Comparison of ENCODE assay signal across 2 cellular contexts in genomic region chr12:2963154-2963759, GRCh38.
TF ChIP-seq lines count a peak whose summit lies in the region.

No MANE protein-coding gene starts in this region.

TF ChIP-seq in H1, 55 proteins besides CTCF, POLR2A, EP300 and RAD21:
- peak; percentile 28 for TF ChIP-seq ASH2L (IDR thresholded peaks at IDR 0.05; ENCODE audit: low read length)
- TF ChIP-seq HDAC2 (IDR thresholded peaks at IDR 0.05; ENCODE audit: borderline replicate concordance in 1 of 2, low read depth in 2 of 2, low read length in 2 of 2) = 0 out of 4 replicates have a peak, but pooled peaks of 1 of the 2 experiments have one; percentile 8
- no peak for TF ChIP-seq TAF7 (optimal IDR thresholded peaks at IDR 0.05; ENCODE audit: borderline replicate concordance, low read depth, low read length)
- peak; percentile 57 to 87; a peak in 1 of 4 replicates for TF ChIP-seq SIN3A (conservative IDR thresholded peaks at IDR 0.05 in 1 of 2, IDR thresholded peaks at IDR 0.05 in 1 of 2; ENCODE audit: low read depth in 1 of 2, low read length in 2 of 2)
- 0 out of 2 replicates have a peak, but pooled peaks have one; percentile 38 for TF ChIP-seq SP1 (IDR thresholded peaks at IDR 0.05; ENCODE audit: low read depth, low read length)
- TF ChIP-seq SIRT6 (IDR thresholded peaks at IDR 0.05; ENCODE audit: low read length) = no peak
- 0 out of 2 replicates have a peak, but pooled peaks have one; percentile 71 for TF ChIP-seq TCF12 (IDR thresholded peaks at IDR 0.05; ENCODE audit: low read depth, low read length)
- no peak for TF ChIP-seq RXRA (IDR thresholded peaks at IDR 0.05; ENCODE audit: insufficient read depth, low read depth, low read length)
- TF ChIP-seq SAP30 (IDR thresholded peaks at IDR 0.05; ENCODE audit: insufficient read depth, insufficient replicate concordance, low read length) = peak; percentile 44
TF ChIP-seq in H1: peak in this region for 6.

TF ChIP-seq in HepG2, 621 proteins besides CTCF, POLR2A, EP300 and RAD21 (continues in another document):
- TF ChIP-seq MAX (IDR thresholded peaks at IDR 0.05) = peak; percentile 72
- TF ChIP-seq ATM (IDR thresholded peaks at IDR 0.05; ENCODE audit: borderline replicate concordance) = no peak
- no peak for TF ChIP-seq HES4 (CRISPR knock-in tag; IDR thresholded peaks at IDR 0.05; ENCODE audit: borderline replicate concordance)
- no peak for TF ChIP-seq AGO1 (IDR thresholded peaks at IDR 0.05; ENCODE audit: low read depth, low read length, poor library complexity, severe bottlenecking)
- peak; percentile 36; the same call in 1 of the 2 replicates for TF ChIP-seq ZBTB43 (CRISPR knock-in tag; conservative IDR thresholded peaks at IDR 0.05)
- TF ChIP-seq ARID4A (CRISPR knock-in tag; IDR thresholded peaks at IDR 0.05; ENCODE audit: borderline replicate concordance) = peak; percentile 77; the same call in 1 of the 2 replicates
- no peak for TF ChIP-seq TFDP1 (CRISPR knock-in tag; IDR thresholded peaks at IDR 0.05; ENCODE audit: borderline replicate concordance)
- TF ChIP-seq ZNF362 (CRISPR knock-in tag; IDR thresholded peaks at IDR 0.05; ENCODE audit: borderline replicate concordance) = peak; percentile 12; the same call in 1 of the 2 replicates
- 0 out of 2 replicates have a peak, but pooled peaks have one; percentile 35 for TF ChIP-seq ZNF160 (CRISPR knock-in tag; IDR thresholded peaks at IDR 0.05)
- TF ChIP-seq USF2 (IDR thresholded peaks at IDR 0.05; ENCODE audit: low read depth, low read length) = no peak
- no peak for TF ChIP-seq USF2 (CRISPR knock-in tag; IDR thresholded peaks at IDR 0.05; ENCODE audit: borderline replicate concordance)
- no peak for TF ChIP-seq ZNF577 (CRISPR knock-in tag; IDR thresholded peaks at IDR 0.05; ENCODE audit: borderline replicate concordance, low read depth)
- no peak for TF ChIP-seq ZNF891 (CRISPR knock-in tag; IDR thresholded peaks at IDR 0.05)
- no peak for TF ChIP-seq YY1 (IDR thresholded peaks at IDR 0.05; ENCODE audit: insufficient read depth, insufficient replicate concordance, low read depth, low read length)
- TF ChIP-seq HOMEZ (CRISPR knock-in tag; IDR thresholded peaks at IDR 0.05; ENCODE audit: low read depth) = peak; percentile 61; the same call in 1 of the 2 replicates
- TF ChIP-seq POLR2G (IDR thresholded peaks at IDR 0.05; ENCODE audit: low read depth, low read length) = peak; percentile 93
- peak; percentile 59; the same call in 1 of the 2 replicates for TF ChIP-seq MTA1 (CRISPR knock-in tag; IDR thresholded peaks at IDR 0.05; ENCODE audit: borderline replicate concordance)
- TF ChIP-seq NFYC (CRISPR knock-in tag; IDR thresholded peaks at IDR 0.05) = no peak
- TF ChIP-seq SOX5 (CRISPR knock-in tag; IDR thresholded peaks at IDR 0.05; ENCODE audit: borderline replicate concordance) = 0 out of 2 replicates have a peak, but pooled peaks have one; percentile 34
- TF ChIP-seq ARID2 (CRISPR knock-in tag; IDR thresholded peaks at IDR 0.05; ENCODE audit: borderline replicate concordance) = peak; percentile 40; the same call in 1 of the 2 replicates
- TF ChIP-seq SMAD9 (CRISPR knock-in tag; IDR thresholded peaks at IDR 0.05) = 0 out of 2 replicates have a peak, but pooled peaks have one; percentile 39
- TF ChIP-seq NBN (conservative IDR thresholded peaks at IDR 0.05) = no peak
- TF ChIP-seq EHMT2 (IDR thresholded peaks at IDR 0.05; ENCODE audit: borderline replicate concordance, low read depth, low read length) = no peak
- TF ChIP-seq SSRP1 (CRISPR knock-in tag; IDR thresholded peaks at IDR 0.05) = 0 out of 2 replicates have a peak, but pooled peaks have one; percentile 10
- peak; percentile 52; the same call in 1 of the 2 replicates for TF ChIP-seq ZNF501 (CRISPR knock-in tag; IDR thresholded peaks at IDR 0.05)
- TF ChIP-seq HOXD1 (CRISPR knock-in tag; IDR thresholded peaks at IDR 0.05) = 0 out of 2 replicates have a peak, but pooled peaks have one; percentile 53
- no peak for TF ChIP-seq THYN1 (CRISPR knock-in tag; IDR thresholded peaks at IDR 0.05; ENCODE audit: borderline replicate concordance, low read depth)
- no peak for TF ChIP-seq ZNF224 (CRISPR knock-in tag; IDR thresholded peaks at IDR 0.05)
- TF ChIP-seq KIAA2018 (CRISPR knock-in tag; IDR thresholded peaks at IDR 0.05; ENCODE audit: borderline replicate concordance) = no peak
- no peak for TF ChIP-seq ZSCAN12 (CRISPR knock-in tag; IDR thresholded peaks at IDR 0.05)
- TF ChIP-seq ZNF761 (CRISPR knock-in tag; conservative IDR thresholded peaks at IDR 0.05) = peak; percentile 51; the same call in 1 of the 2 replicates
- peak; percentile 22; the same call in 1 of the 2 replicates for TF ChIP-seq NFIC (IDR thresholded peaks at IDR 0.05; ENCODE audit: low read length)
